ENCODE assay signal across 1 cellular context in genomic region chr10:104330168-104331117, GRCh38.
TF ChIP-seq lines count a peak whose summit lies in the region.

No MANE protein-coding gene starts in this region.

TF ChIP-seq in GM23338, 12 proteins besides CTCF, POLR2A, EP300 and RAD21 (continued from another document):
- TF ChIP-seq ZNF462 (CRISPR knock-in tag; IDR thresholded peaks at IDR 0.05) (no peak), EZH2 (IDR thresholded peaks at IDR 0.05; ENCODE audit: low read depth, unreplicated experiment) (no peak)
